Comparison of ENCODE assay signal across 8 cellular contexts in the genomic region with DNA sequence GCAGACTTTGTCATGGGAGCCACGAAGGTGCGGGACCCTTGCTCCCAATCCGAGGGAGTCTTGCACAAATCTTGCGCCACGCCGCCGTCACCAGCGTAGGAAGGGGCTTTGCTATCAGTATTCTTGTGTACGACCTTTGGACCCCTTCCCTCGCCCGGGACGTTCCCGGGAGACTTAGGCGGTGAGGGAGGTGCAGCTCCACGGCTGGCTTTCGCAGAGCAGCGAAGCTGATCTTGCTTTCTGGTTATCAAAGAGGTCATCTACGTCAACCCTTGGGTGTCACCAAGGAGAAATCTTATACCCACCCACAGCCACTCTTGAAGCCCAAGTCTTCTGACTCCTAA. TPM values are rescaled to one million over a fixed set of nuclear protein-coding genes. Genes with fewer than 3 reads are reported as not detected.
DNase-seq lines count a peak whose midpoint lies in the region; ATAC-seq, FAIRE-seq and TF ChIP-seq lines count a peak whose summit lies in the region.

No MANE protein-coding gene starts in this region.

- H3K9me3 Mint-ChIP-seq in activated CD8-positive, alpha-beta T cell treated with anti-CD3 and anti-CD28 coated beads for 36 hours = no peaks in the 10 kb centered on the region

- H3K4me1 Mint-ChIP-seq in activated CD8-positive, alpha-beta T cell treated with anti-CD3 and anti-CD28 coated beads for 36 hours (ENCODE audit: low read depth) = peaks cover 33% of the 10 kb centered on the region

- peak; percentile 86 for DNase-seq in Right ventricle myocardium inferior (ENCODE audit: missing footprints)
- DNase-seq in cardiac septum (ENCODE audit: low spot score) = no peak
- no peak for DNase-seq in activated CD8-positive, alpha-beta T cell treated with anti-CD3 and anti-CD28 coated beads for 36 hours
- DNase-seq in left cardiac atrium = no peak
- DNase-seq in skeletal muscle cell (ENCODE audit: low read depth) = no peak
- no peak for DNase-seq in NCI-H2196 treated with DMSO at 0.1 percent for 48 hours (lab: John Stamatoyannopoulos, UW; ENCODE audit: unreplicated experiment)
- no peak for DNase-seq in cerebellar nuclear complex (lab: John Stamatoyannopoulos, UW)
- no peak for DNase-seq in HTR-8/SVneo (ENCODE audit: insufficient read length, low spot score)

- peak overlapping the region; percentile 88 for H3K27ac Mint-ChIP-seq in activated CD8-positive, alpha-beta T cell treated with anti-CD3 and anti-CD28 coated beads for 36 hours

- TF ChIP-seq CTCF in activated CD8-positive, alpha-beta T cell treated with anti-CD3 and anti-CD28 coated beads for 36 hours (IDR thresholded peaks at IDR 0.05) = no peak

- CTCF ChIA-PET in activated CD8-positive, alpha-beta T cell treated with anti-CD3 and anti-CD28 coated beads for 36 hours (lab: Charles Lee) = interaction anchor here (1.0 kb wide), 2 partner anchors 26 to 27 kb away, joined by 3 to 5 read pairs; no protein-coding TSS in a partner anchor

- peak overlapping the region; percentile 98 for H3K4me3 ChIP-seq in skeletal muscle cell (ENCODE audit: low read depth, low read length)

- H3K36me3 Mint-ChIP-seq in activated CD8-positive, alpha-beta T cell treated with anti-CD3 and anti-CD28 coated beads for 36 hours (ENCODE audit: low read depth) = peaks cover 12% of the 10 kb centered on the region

- no peak for FAIRE-seq in HTR-8/SVneo (lab: Jason Lieb, UNC)

- intact Hi-C loops in Right ventricle myocardium inferior (cut with DNase I) = no loop called here
- intact Hi-C loops in cardiac septum (cut with DNase I) = no loop called here
- intact Hi-C loops in activated CD8-positive, alpha-beta T cell treated with anti-CD3 and anti-CD28 coated beads for 36 hours (cut with micrococcal nuclease) = no loop called here
- intact Hi-C loops in left cardiac atrium (cut with DNase I) = no loop called here

- peak overlapping the region; percentile 88 for H3K4me3 Mint-ChIP-seq in activated CD8-positive, alpha-beta T cell treated with anti-CD3 and anti-CD28 coated beads for 36 hours

- ATAC-seq in Right ventricle myocardium inferior (peak; percentile 0), left cardiac atrium (peak; percentile 3 to 6)
- no peak for ATAC-seq in activated CD8-positive, alpha-beta T cell treated with anti-CD3 and anti-CD28 coated beads for 36 hours

- POLR2A ChIA-PET in activated CD8-positive, alpha-beta T cell treated with anti-CD3 and anti-CD28 coated beads for 36 hours (lab: Charles Lee) = interaction anchor here (1.5 to 2.1 kb wide), 2 partner anchors 11 to 24 kb away, joined by 6 to 7 read pairs; a partner anchor contains a TSS

- no peaks in the 10 kb centered on the region for H3K27me3 Mint-ChIP-seq in activated CD8-positive, alpha-beta T cell treated with anti-CD3 and anti-CD28 coated beads for 36 hours

RNA-seq across cellular contexts. Expression of a gene that starts 0.6 kb away (rescaled TPM):
- 77.4 TPM for total RNA-seq in Right ventricle myocardium inferior
- total RNA-seq in cardiac septum = 62.0 TPM
- total RNA-seq in activated CD8-positive, alpha-beta T cell treated with anti-CD3 and anti-CD28 coated beads for 36 hours = 10 to 100 TPM; 93.5 to 98.5 TPM
- 100 to 1,000 TPM in 1 of 2 donors, 10 to 100 TPM in 1; 85.7 to 108 TPM for total RNA-seq in left cardiac atrium

RNA-seq across cellular contexts. Expression of a gene that starts 11.8 kb away (rescaled TPM):
- 46.9 TPM for total RNA-seq in Right ventricle myocardium inferior
- total RNA-seq in cardiac septum = 61.6 TPM
- 10 to 100 TPM; 52.0 to 59.6 TPM for total RNA-seq in activated CD8-positive, alpha-beta T cell treated with anti-CD3 and anti-CD28 coated beads for 36 hours
- 10 to 100 TPM; 50.7 to 70.5 TPM for total RNA-seq in left cardiac atrium

RNA-seq across cellular contexts. Expression of a gene that starts 34.0 kb away (rescaled TPM):
- 50.0 TPM for total RNA-seq in Right ventricle myocardium inferior
- total RNA-seq in cardiac septum = 49.5 TPM
- total RNA-seq in activated CD8-positive, alpha-beta T cell treated with anti-CD3 and anti-CD28 coated beads for 36 hours = 10 to 100 TPM; 17.3 to 19.6 TPM
- total RNA-seq in left cardiac atrium = 10 to 100 TPM; 49.7 to 49.8 TPM

RNA-seq across cellular contexts. Expression of a gene that starts 41.9 kb away (rescaled TPM):
- total RNA-seq in Right ventricle myocardium inferior = 529 TPM
- 382 TPM for total RNA-seq in cardiac septum
- total RNA-seq in activated CD8-positive, alpha-beta T cell treated with anti-CD3 and anti-CD28 coated beads for 36 hours = 100 to 1,000 TPM; 123 to 135 TPM
- 100 to 1,000 TPM; 357 to 393 TPM for total RNA-seq in left cardiac atrium

RNA-seq across cellular contexts. Expression of a gene that starts 52.9 kb away (rescaled TPM):
- not detected for total RNA-seq in Right ventricle myocardium inferior
- not detected for total RNA-seq in cardiac septum
- total RNA-seq in activated CD8-positive, alpha-beta T cell treated with anti-CD3 and anti-CD28 coated beads for 36 hours = under 1 TPM; 0.60 to 0.83 TPM
- not detected for total RNA-seq in left cardiac atrium
